Comparison of ENCODE assay signal across 15 cellular contexts in genomic region chr7:134703781-134704180, GRCh38. TPM values are rescaled to one million over a fixed set of nuclear protein-coding genes. Genes with fewer than 3 reads are reported as not detected.
DNase-seq lines count a peak whose midpoint lies in the region; ATAC-seq and TF ChIP-seq lines count a peak whose summit lies in the region.
"Had no signal": no experiment of that assay in that cellular context is flagged by ENCODE, and none has a peak within 500 bp of the region (broad histone marks: within the 10 kb centered on the region; RNA-seq: fewer than 3 reads in every experiment).

No MANE protein-coding gene starts in this region.

- H3K27me3 ChIP-seq in gastrocnemius medialis, result no peaks in the 10 kb centered on the region

- peak overlapping the region; percentile 43 to 72 (median 62) for H3K27ac ChIP-seq in gastrocnemius medialis
- H3K27ac ChIP-seq: psoas muscle had no signal

- ATAC-seq in gastrocnemius medialis, result peak; percentile 36 to 52
- no peak for ATAC-seq in HG02642 (IDR thresholded peaks at IDR 0.05; ENCODE audit: poor library complexity, unreplicated experiment)
- no peak for ATAC-seq in stimulated activated naive CD8-positive, alpha-beta T cell treated with anti-CD3 and anti-CD28 coated beads, Interleukin-15, Interleukin-2, amounts not matched to agents 100 U/mL and 50 U/mL, for 24 hours

- in situ Hi-C loops in gastrocnemius medialis (cut with MboI; ENCODE audit: low sequenced_read_pairs in 4 of 4), result no loop called here

- TF ChIP-seq POLR2A in gastrocnemius medialis (IDR thresholded peaks at IDR 0.05), result no peak

- DNase-seq in EH (ENCODE audit: low read depth), result peak; percentile 73
- peak; percentile 72 to 85 for DNase-seq in cardiac fibroblast (ENCODE audit: low read depth in 2 of 2)
- peak; percentile 56 for DNase-seq in left kidney (ENCODE audit: low read depth, low spot score)
- DNase-seq in gastrocnemius medialis, result peak in 1 of 2 donors; percentile 14
- no peak for DNase-seq in GM03348 (ENCODE audit: low spot score)
- DNase-seq in NCI-H2196 treated with DMSO at 0.1 percent for 48 hours (lab: John Stamatoyannopoulos, UW; ENCODE audit: unreplicated experiment), result no peak
- no peak for DNase-seq in stimulated activated naive CD8-positive, alpha-beta T cell treated with anti-CD3 and anti-CD28 coated beads, Interleukin-15, Interleukin-2, amounts not matched to agents 100 U/mL and 50 U/mL, for 24 hours
- DNase-seq: activated CD4-positive, alpha-beta memory T cell treated with anti-CD3 and anti-CD28 coated beads for 36 hours; DMS79; immature natural killer cell; NCI-H1105 treated with DMSO at 0.1 percent for 48 hours; NCI-H774; psoas muscle; T-helper 1 cell had no signal

- H3K4me1 ChIP-seq in gastrocnemius medialis, result no peaks in the 10 kb centered on the region
- H3K4me1 ChIP-seq: psoas muscle had no signal

- intact Hi-C loops in gastrocnemius medialis (cut with DNase I; ENCODE audit: low total_unique reads), result loop anchor here (10.0 kb wide), 1 partner anchor 131 kb away; no protein-coding TSS in a partner anchor

- TF ChIP-seq CTCF in cardiac fibroblast (IDR thresholded peaks at IDR 0.05; ENCODE audit: low read depth, low read length) (no peak), gastrocnemius medialis (IDR thresholded peaks at IDR 0.05 in 4 of 5, conservative IDR thresholded peaks at IDR 0.05 in 1 of 5) (no peak)

- H3K36me3 ChIP-seq in gastrocnemius medialis, result no peaks in the 10 kb centered on the region

- H3K9me3 ChIP-seq in gastrocnemius medialis, result no peaks in the 10 kb centered on the region
- H3K9me3 ChIP-seq: psoas muscle had no signal

- H3K4me3 ChIP-seq in cardiac fibroblast (replicated peaks in 1 of 2; ENCODE audit: low read depth in 2 of 2, low read length in 2 of 2) (no peak overlapping the region), gastrocnemius medialis (no peak overlapping the region)
- H3K4me3 ChIP-seq: psoas muscle had no signal

RNA-seq across cellular contexts. Expression of gene BPGM, which starts 57.1 kb away (rescaled TPM):
- total RNA-seq in gastrocnemius medialis, result 10 to 100 TPM; 11.3 to 24.5 (median 13.6) TPM

Comparison
In these comparisons a context has a peak if more than half of its experiments do, and no peak if none do; other contexts are left out.
1. DNase-seq: peak in EH (single experiment), cardiac fibroblast (2 of 2) and left kidney (single experiment); none in GM03348 (single experiment), NCI-H2196 treated with DMSO at 0.1 percent for 48 hours (single experiment) and stimulated activated naive CD8-positive, alpha-beta T cell treated with anti-CD3 and anti-CD28 coated beads, Interleukin-15, Interleukin-2, amounts not matched to agents 100 U/mL and 50 U/mL, for 24 hours (single experiment).
2. ATAC-seq: peak in gastrocnemius medialis (2 of 2); none in HG02642 (single experiment) and stimulated activated naive CD8-positive, alpha-beta T cell treated with anti-CD3 and anti-CD28 coated beads, Interleukin-15, Interleukin-2, amounts not matched to agents 100 U/mL and 50 U/mL, for 24 hours (single experiment).